8 cellular contexts compared by ENCODE assay signal in genomic region chr11:119284344-119285157, GRCh38. TPM values are rescaled to one million over a fixed set of nuclear protein-coding genes. Genes with fewer than 3 reads are reported as not detected.
DNase-seq lines count a peak whose midpoint lies in the region; ATAC-seq, FAIRE-seq and TF ChIP-seq lines count a peak whose summit lies in the region.

No MANE protein-coding gene starts in this region.

- H3K9me3 ChIP-seq in CD4-positive, alpha-beta T cell (ENCODE audit: control insufficient read depth, low read length): no peaks in the 10 kb centered on the region
- H3K9me3 ChIP-seq in breast epithelium: no peaks in the 10 kb centered on the region
- H3K9me3 ChIP-seq in HepG2 (ENCODE audit: low read length): no peaks in the 10 kb centered on the region

- H3K27ac ChIP-seq in CD4-positive, alpha-beta T cell (ENCODE audit: low read depth, low read length): no peak overlapping the region
- H3K27ac ChIP-seq in breast epithelium (no peak overlapping the region), HepG2 (ENCODE audit: extremely low read length, insufficient read depth, low read length) (no peak overlapping the region)

- no peak overlapping the region for H2AFZ ChIP-seq in HepG2 (ENCODE audit: low read length)

- ATAC-seq in CD4-positive, alpha-beta T cell (ENCODE audit: poor library complexity): peak; percentile 97
- peak; percentile 76 for ATAC-seq in HepG2
- ATAC-seq in HG02610 (IDR thresholded peaks at IDR 0.05; ENCODE audit: unreplicated experiment): no peak

- H3K36me3 Mint-ChIP-seq in CD4-positive, alpha-beta T cell (ENCODE audit: low read depth): peaks cover 71% of the 10 kb centered on the region

- no peaks in the 10 kb centered on the region for H3K9me3 Mint-ChIP-seq in CD4-positive, alpha-beta T cell

- BruUV-seq in HepG2 (replicated peaks; lab: Mats Ljungman, UMichigan): no TSS peak

- in situ Hi-C loops in HepG2 (cut with HindIII; ENCODE audit: extremely low pct_ligation_motif_present, low pct_unique_long_range_greater_than_20kb): no loop called here

- H3K4me1 ChIP-seq in breast epithelium (no peaks in the 10 kb centered on the region), HepG2 (ENCODE audit: insufficient read depth, low read length) (no peaks in the 10 kb centered on the region)

- DNase-seq in CD4-positive, alpha-beta T cell: no peak
- DNase-seq in GM12892 (ENCODE audit: insufficient read length) (no peak), NCI-H748 (lab: John Stamatoyannopoulos, UW; ENCODE audit: unreplicated experiment) (peak; percentile 0), breast epithelium (ENCODE audit: low spot score in 2 of 2) (no peak), HepG2 (ENCODE audit: low spot score) (peak; percentile 34), amniotic stem cell (lab: John Stamatoyannopoulos, UW) (no peak), NCI-H187 (lab: John Stamatoyannopoulos, UW) (no peak)

- no peak overlapping the region for H3K9ac ChIP-seq in HepG2 (ENCODE audit: insufficient read depth, low read depth, low read length)

- POLR2A ChIA-PET in CD4-positive, alpha-beta T cell (lab: Charles Lee): interaction anchor here (0.8 to 3.3 kb wide), 9 partner anchors 19 to 190 kb away, joined by 3 to 50 read pairs (median 4); partner anchors contain the start of gene CBL
- POLR2A ChIA-PET in HepG2 (lab: Yijun Ruan, JAX): no interaction called here

- H3K79me2 ChIP-seq in HepG2 (ENCODE audit: insufficient read depth, low read length): no peaks in the 10 kb centered on the region

- peak; percentile 79 for FAIRE-seq in GM12892 (lab: Jason Lieb, UNC)
- no peak for FAIRE-seq in HepG2 (lab: Jason Lieb, UNC)

- no peak for TF ChIP-seq EP300 in HepG2 (IDR thresholded peaks at IDR 0.05; ENCODE audit: low read depth in 2 of 2, low read length in 2 of 2)
- TF ChIP-seq EP300 in HepG2 (CRISPR knock-in tag; IDR thresholded peaks at IDR 0.05; ENCODE audit: borderline replicate concordance): no peak

- H3K27ac Mint-ChIP-seq in CD4-positive, alpha-beta T cell: peak overlapping the region; percentile 34

- no peak for TF ChIP-seq RAD21 in HepG2 (CRISPR knock-in tag; IDR thresholded peaks at IDR 0.05)

- H3K4me2 ChIP-seq in HepG2 (ENCODE audit: low read depth, low read length): no peak overlapping the region

- TF ChIP-seq CTCF in CD4-positive, alpha-beta T cell (IDR thresholded peaks at IDR 0.05): peak; percentile 80
- TF ChIP-seq CTCF in breast epithelium (IDR thresholded peaks at IDR 0.05): peak in 2 of 3 donors; percentile 29 to 38
- peak; percentile 54 for TF ChIP-seq CTCF in HepG2 (CRISPR knock-in tag; IDR thresholded peaks at IDR 0.05)

- H3K4me1 Mint-ChIP-seq in CD4-positive, alpha-beta T cell (ENCODE audit: low read depth): peaks cover 40% of the 10 kb centered on the region

- CTCF ChIA-PET in CD4-positive, alpha-beta T cell (lab: Charles Lee): interaction anchor here (0.5 to 4.1 kb wide), 24 partner anchors 11 to 141 kb away, joined by 3 to 49 read pairs (median 4); partner anchors contain the start of genes CBL, MCAM and NLRX1
- CTCF ChIA-PET in HepG2 (lab: Yijun Ruan, JAX; ENCODE audit: low intra/inter-chr PET ratio, low total read pairs): interaction anchor here (1.2 kb wide), 1 partner anchor 37 kb away, joined by 4 read pairs; no protein-coding TSS in a partner anchor

- H4K20me1 ChIP-seq in HepG2 (ENCODE audit: insufficient read depth, low read length): no peaks in the 10 kb centered on the region

- H3K27me3 Mint-ChIP-seq in CD4-positive, alpha-beta T cell: no peaks in the 10 kb centered on the region

- no peaks in the 10 kb centered on the region for H3K36me3 ChIP-seq in breast epithelium
- peaks cover 7 to 26% of the 10 kb centered on the region in 2 experiments; a peak in 4 of 5 replicates for H3K36me3 ChIP-seq in HepG2 (replicated peaks in 1 of 2; ENCODE audit: control insufficient read depth in 1 of 2, insufficient read depth in 2 of 2, low read length in 2 of 2)

- 82% methylated on average over 9 of the region's 9 CpGs for WGBS in HepG2 (ENCODE audit: low lambda C conversion rate)

- H3K4me3 Mint-ChIP-seq in CD4-positive, alpha-beta T cell: no peak overlapping the region

- intact Hi-C loops in CD4-positive, alpha-beta T cell (cut with DNase I, micrococcal nuclease): loop anchor here (1.0 to 5.0 kb wide), 2 partner anchors 38 to 79 kb away; no protein-coding TSS in a partner anchor
- intact Hi-C loops in breast epithelium (cut with DNase I; ENCODE audit: low total_unique reads) (no loop called here), HepG2 (cut with micrococcal nuclease; ENCODE audit: unreplicated experiment) (no loop called here)

- no peak overlapping the region for H3K4me3 ChIP-seq in breast epithelium
- no peak overlapping the region for H3K4me3 ChIP-seq in HepG2 (replicated peaks in 1 of 3; ENCODE audit: insufficient read depth in 1 of 3, low read depth in 2 of 3, low read length in 3 of 3)

- no peak for TF ChIP-seq POLR2A in GM12892 (IDR thresholded peaks at IDR 0.05; ENCODE audit: low read depth, low read length)
- no peak for TF ChIP-seq POLR2A in breast epithelium (IDR thresholded peaks at IDR 0.05)
- TF ChIP-seq POLR2A in HepG2 (IDR thresholded peaks at IDR 0.05; ENCODE audit: insufficient read depth in 1 of 2, low read depth in 2 of 2, low read length in 2 of 2): no peak

- no peaks in the 10 kb centered on the region for H3K27me3 ChIP-seq in CD4-positive, alpha-beta T cell (ENCODE audit: control insufficient read depth, insufficient read depth, low read length)
- H3K27me3 ChIP-seq in breast epithelium (no peaks in the 10 kb centered on the region), HepG2 (ENCODE audit: control insufficient read depth in 1 of 2, insufficient read depth in 2 of 2, low read length in 2 of 2) (no peaks in the 10 kb centered on the region)

RNA-seq across cellular contexts. Expression of gene MCAM, which starts 32.4 kb away (rescaled TPM):
- 10 to 100 TPM; 16.0 to 16.5 TPM for total RNA-seq in CD4-positive, alpha-beta T cell
- polyA plus RNA-seq in GM12892 (2012; ENCODE audit: missing spikeins): 3.1 TPM
- 1,000 to 10,000 TPM in 1 of 3 donors, 100 to 1,000 TPM in 2; 170 to 1,725 (median 408) TPM for total RNA-seq in breast epithelium
- 5.9 and 15.2 TPM in 2 replicates for total RNA-seq in HepG2 (2016; rRNA removed; fragmentation: Illumina TruSeq; extraction: Trizol)
- 0.97 and 1.4 TPM in 2 replicates for total RNA-seq in HepG2 (2016; cell fraction: cytosol; rRNA removed; fragmentation: Illumina TruSeq; extraction: Trizol; ENCODE audit: low read depth)
- 5.2 and 13.8 TPM in 2 replicates for total RNA-seq in HepG2 (2016; cell fraction: insoluble cytoplasmic fraction; rRNA removed; fragmentation: Illumina TruSeq; extraction: Trizol)
- 2.5 and 3.3 TPM in 2 replicates for total RNA-seq in HepG2 (2016; cell fraction: membrane; rRNA removed; fragmentation: Illumina TruSeq; extraction: Trizol)
- 13.7 and 14.4 TPM in 2 replicates for total RNA-seq in HepG2 (2016; cell fraction: nucleus; rRNA removed; fragmentation: Illumina TruSeq; extraction: Trizol)
- 12.1 and 18.6 TPM in 2 replicates for polyA plus RNA-seq in HepG2 (2011; rRNA removed)
- polyA plus RNA-seq in HepG2 (2011; cell fraction: cytosol; rRNA removed): 33.4 and 50.2 TPM in 2 replicates
- polyA plus RNA-seq in HepG2 (2011; cell fraction: nucleus; rRNA removed): 24.8 and 27.5 TPM in 2 replicates
- 4.0 and 15.6 TPM in 2 replicates for polyA plus RNA-seq in HepG2 (2012)
- 0.68 and 0.83 TPM in 2 replicates for polyA plus RNA-seq in HepG2 (2016; cell fraction: cytosol; fragmentation: Illumina TruSeq; extraction: Trizol; ENCODE audit: low read depth)
- polyA plus RNA-seq in HepG2 (2016; cell fraction: insoluble cytoplasmic fraction; fragmentation: Illumina TruSeq; extraction: Trizol; ENCODE audit: low read depth): 3.9 and 5.4 TPM in 2 replicates
- 1.1 and 2.3 TPM in 2 replicates for polyA plus RNA-seq in HepG2 (2016; cell fraction: membrane; fragmentation: Illumina TruSeq; extraction: Trizol; ENCODE audit: low read depth)
- 18.8 and 20.4 TPM in 2 replicates for polyA plus RNA-seq in HepG2 (2016; cell fraction: nucleus; fragmentation: Illumina TruSeq; extraction: Trizol; ENCODE audit: insufficient read depth, low read depth)
- 29.9 and 104 TPM in 2 replicates for polyA minus RNA-seq in HepG2 (2011; rRNA and poly(A)+ RNA removed; ENCODE audit: low replicate concordance)
- polyA minus RNA-seq in HepG2 (2011; cell fraction: cytosol; rRNA and poly(A)+ RNA removed): 14.3 and 15.4 TPM in 2 replicates
- polyA minus RNA-seq in HepG2 (2011; cell fraction: nucleus; rRNA and poly(A)+ RNA removed): 13.8 and 15.8 TPM in 2 replicates

RNA-seq across cellular contexts. Expression of gene RNF26, which starts 49.8 kb away (rescaled TPM):
- 10 to 100 TPM; 18.3 to 20.5 TPM for total RNA-seq in CD4-positive, alpha-beta T cell
- 8.6 TPM for polyA plus RNA-seq in GM12892 (2012; ENCODE audit: missing spikeins)
- total RNA-seq in breast epithelium (10 to 100 TPM in 1 of 3 donors, 1 to 10 TPM in 2; 8.8 to 11.2 (median 9.7) TPM), HepG2 (2016; rRNA removed; fragmentation: Illumina TruSeq; extraction: Trizol) (11.9 and 20.8 TPM in 2 replicates)
- total RNA-seq in HepG2 (2016; cell fraction: cytosol; rRNA removed; fragmentation: Illumina TruSeq; extraction: Trizol; ENCODE audit: low read depth): 5.1 and 5.5 TPM in 2 replicates
- 11.0 and 17.9 TPM in 2 replicates for total RNA-seq in HepG2 (2016; cell fraction: insoluble cytoplasmic fraction; rRNA removed; fragmentation: Illumina TruSeq; extraction: Trizol)
- total RNA-seq in HepG2 (2016; cell fraction: membrane; rRNA removed; fragmentation: Illumina TruSeq; extraction: Trizol): 25.7 and 27.9 TPM in 2 replicates
- total RNA-seq in HepG2 (2016; cell fraction: nucleus; rRNA removed; fragmentation: Illumina TruSeq; extraction: Trizol): 16.9 and 17.9 TPM in 2 replicates
- polyA plus RNA-seq in HepG2 (2011; rRNA removed): 26.3 and 28.8 TPM in 2 replicates
- 33.9 and 41.8 TPM in 2 replicates for polyA plus RNA-seq in HepG2 (2011; cell fraction: cytosol; rRNA removed)
- polyA plus RNA-seq in HepG2 (2011; cell fraction: nucleus; rRNA removed): 21.0 and 21.5 TPM in 2 replicates
- polyA plus RNA-seq in HepG2 (2012): 29.6 and 32.1 TPM in 2 replicates
- polyA plus RNA-seq in HepG2 (2016; cell fraction: cytosol; fragmentation: Illumina TruSeq; extraction: Trizol; ENCODE audit: low read depth): 16.4 and 19.4 TPM in 2 replicates
- 51.2 and 62.2 TPM in 2 replicates for polyA plus RNA-seq in HepG2 (2016; cell fraction: insoluble cytoplasmic fraction; fragmentation: Illumina TruSeq; extraction: Trizol; ENCODE audit: low read depth)
- 61.9 and 66.3 TPM in 2 replicates for polyA plus RNA-seq in HepG2 (2016; cell fraction: membrane; fragmentation: Illumina TruSeq; extraction: Trizol; ENCODE audit: low read depth)
- 50.4 and 51.8 TPM in 2 replicates for polyA plus RNA-seq in HepG2 (2016; cell fraction: nucleus; fragmentation: Illumina TruSeq; extraction: Trizol; ENCODE audit: insufficient read depth, low read depth)
- polyA minus RNA-seq in HepG2 (2011; rRNA and poly(A)+ RNA removed; ENCODE audit: low replicate concordance): 92.7 and 163 TPM in 2 replicates
- polyA minus RNA-seq in HepG2 (2011; cell fraction: cytosol; rRNA and poly(A)+ RNA removed): 34.6 and 35.6 TPM in 2 replicates
- 16.9 and 21.8 TPM in 2 replicates for polyA minus RNA-seq in HepG2 (2011; cell fraction: nucleus; rRNA and poly(A)+ RNA removed)

RNA-seq across cellular contexts. Expression of gene C1QTNF5, which starts 56.1 kb away (rescaled TPM):
- total RNA-seq in CD4-positive, alpha-beta T cell: not detected
- not detected for polyA plus RNA-seq in GM12892 (2012; ENCODE audit: missing spikeins)
- total RNA-seq in breast epithelium: 10 to 100 TPM; 14.3 to 55.0 (median 38.0) TPM
- 0.77 and 1.2 TPM in 2 replicates for total RNA-seq in HepG2 (2016; rRNA removed; fragmentation: Illumina TruSeq; extraction: Trizol)
- 0.26 and 0.40 TPM in 2 replicates for total RNA-seq in HepG2 (2016; cell fraction: cytosol; rRNA removed; fragmentation: Illumina TruSeq; extraction: Trizol; ENCODE audit: low read depth)
- total RNA-seq in HepG2 (2016; cell fraction: insoluble cytoplasmic fraction; rRNA removed; fragmentation: Illumina TruSeq; extraction: Trizol): 0.76 and 0.78 TPM in 2 replicates
- total RNA-seq in HepG2 (2016; cell fraction: membrane; rRNA removed; fragmentation: Illumina TruSeq; extraction: Trizol): 0.28 and 0.45 TPM in 2 replicates
- total RNA-seq in HepG2 (2016; cell fraction: nucleus; rRNA removed; fragmentation: Illumina TruSeq; extraction: Trizol): 0.47 and 0.91 TPM in 2 replicates
- 0.86 TPM in 2 replicates for polyA plus RNA-seq in HepG2 (2011; rRNA removed)
- 0.91 and 1.1 TPM in 2 replicates for polyA plus RNA-seq in HepG2 (2011; cell fraction: cytosol; rRNA removed)
- 0.96 and 1.1 TPM in 2 replicates for polyA plus RNA-seq in HepG2 (2011; cell fraction: nucleus; rRNA removed)
- polyA plus RNA-seq in HepG2 (2012): 0.19 and 0.53 TPM in 2 replicates
- 0.25 and 0.45 TPM in 2 replicates for polyA plus RNA-seq in HepG2 (2016; cell fraction: cytosol; fragmentation: Illumina TruSeq; extraction: Trizol; ENCODE audit: low read depth)
- 0.39 and 0.53 TPM in 2 replicates for polyA plus RNA-seq in HepG2 (2016; cell fraction: insoluble cytoplasmic fraction; fragmentation: Illumina TruSeq; extraction: Trizol; ENCODE audit: low read depth)
- polyA plus RNA-seq in HepG2 (2016; cell fraction: membrane; fragmentation: Illumina TruSeq; extraction: Trizol; ENCODE audit: low read depth): 0.16 and 0.49 TPM in 2 replicates
- polyA plus RNA-seq in HepG2 (2016; cell fraction: nucleus; fragmentation: Illumina TruSeq; extraction: Trizol; ENCODE audit: insufficient read depth, low read depth): 1.1 and 1.6 TPM in 2 replicates
- 0.94 TPM in 1 of 2 replicates, not detected in the other for polyA minus RNA-seq in HepG2 (2011; rRNA and poly(A)+ RNA removed; ENCODE audit: low replicate concordance)
- not detected in 2 replicates for polyA minus RNA-seq in HepG2 (2011; cell fraction: cytosol; rRNA and poly(A)+ RNA removed)
- polyA minus RNA-seq in HepG2 (2011; cell fraction: nucleus; rRNA and poly(A)+ RNA removed): not detected in 2 replicates

Comparison
In these comparisons a context has a peak if more than half of its experiments do, and no peak if none do; other contexts are left out.
1. DNase-seq: peak in NCI-H748 (single experiment) and HepG2 (single experiment); none in CD4-positive, alpha-beta T cell (0 of 10), GM12892 (single experiment), breast epithelium (0 of 2), amniotic stem cell (single experiment) and NCI-H187 (0 of 2).
2. RNA of gene MCAM, which starts 32.4 kb away (total RNA-seq): 170 to 1,725 TPM in breast epithelium; 16.0 to 16.5 TPM in CD4-positive, alpha-beta T cell and 0.97 to 15.2 TPM in HepG2; every median in the first group is over 4 times any median in the second.
3. RNA of gene C1QTNF5, which starts 56.1 kb away (total RNA-seq): 14.3 to 55.0 TPM in breast epithelium; 0.26 to 1.2 TPM in HepG2 and not detected in CD4-positive, alpha-beta T cell; every median in the first group is over 4 times any median in the second.
4. intact Hi-C loops: an anchor here in CD4-positive, alpha-beta T cell (1.0 to 5.0 kb wide); none called in breast epithelium and HepG2.
5. Peak in every context shown above with its lines, with median percentiles within 50 percentile points of each other: CTCF ChIP-seq.